1 cellular context compared by ENCODE assay signal in genomic region chr2:128613876-128614275, GRCh38.
TF ChIP-seq lines count a peak whose summit lies in the region.

No MANE protein-coding gene starts in this region.

TF ChIP-seq in H1, 55 proteins besides CTCF, POLR2A, EP300 and RAD21:
- TF ChIP-seq POLR2AphosphoS5 (IDR thresholded peaks at IDR 0.05; ENCODE audit: low read depth, low read length): no peak
- TF ChIP-seq SRF (IDR thresholded peaks at IDR 0.05; ENCODE audit: low read depth, low read length): no peak
- no peak for TF ChIP-seq KDM4A (IDR thresholded peaks at IDR 0.05; ENCODE audit: low read depth, low read length, severe bottlenecking)
- TF ChIP-seq TAF7 (optimal IDR thresholded peaks at IDR 0.05; ENCODE audit: borderline replicate concordance, low read depth, low read length): no peak
- no peak for TF ChIP-seq BCL11A (IDR thresholded peaks at IDR 0.05; ENCODE audit: low read depth in 2 of 2, low read length in 2 of 2)
- no peak for TF ChIP-seq JUND (IDR thresholded peaks at IDR 0.05; ENCODE audit: low read length)
- no peak for TF ChIP-seq RFX5 (IDR thresholded peaks at IDR 0.05; ENCODE audit: borderline replicate concordance, low read depth, low read length)
- TF ChIP-seq ASH2L (IDR thresholded peaks at IDR 0.05; ENCODE audit: low read length): no peak
- TF ChIP-seq SP2 (IDR thresholded peaks at IDR 0.05; ENCODE audit: low read length): no peak
- no peak for TF ChIP-seq SIRT6 (IDR thresholded peaks at IDR 0.05; ENCODE audit: low read length)
- no peak for TF ChIP-seq KDM5A (IDR thresholded peaks at IDR 0.05; ENCODE audit: low read length)
- no peak for TF ChIP-seq CBX8 (IDR thresholded peaks at IDR 0.05; ENCODE audit: borderline replicate concordance, low read depth, low read length)
- TF ChIP-seq PHF8 (conservative IDR thresholded peaks at IDR 0.05; ENCODE audit: low read depth, low read length): no peak
TF ChIP-seq in H1: peak in this region for 0.
